Comparison of ENCODE assay signal across 22 cellular contexts in the genomic region with DNA sequence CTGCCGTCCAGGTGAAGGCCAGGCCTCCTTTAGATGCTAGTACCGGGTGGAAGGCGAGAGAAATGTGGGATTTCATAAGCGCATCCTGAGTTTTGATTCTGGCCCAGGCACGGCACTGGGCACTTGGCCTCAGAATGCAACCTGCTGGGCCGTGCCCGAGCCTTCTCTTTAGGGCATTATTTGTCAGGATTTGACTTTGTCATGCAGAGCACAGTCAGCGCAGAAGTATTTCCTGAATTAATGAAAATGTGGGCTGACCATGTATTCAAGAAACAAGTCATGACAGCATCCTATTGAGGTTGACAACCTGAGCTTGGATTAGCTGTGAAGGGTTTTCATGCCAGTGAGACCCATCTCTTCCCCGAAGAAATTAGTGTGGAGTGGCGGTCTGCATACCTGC. TPM values are rescaled to one million over a fixed set of nuclear protein-coding genes. Genes with fewer than 3 reads are reported as not detected.
A peak's percentile ranks its signal among the peaks of the same experiment; 100 is the strongest.
DNase-seq lines count a peak whose midpoint lies in the region; ATAC-seq and TF ChIP-seq lines count a peak whose summit lies in the region.
"Had no signal": no experiment of that assay in that cellular context is flagged by ENCODE, and none has a peak within 500 bp of the region (broad histone marks: within the 10 kb centered on the region; RNA-seq: fewer than 3 reads in every experiment).

No MANE protein-coding gene starts in this region.

- no peaks in the 10 kb centered on the region for H3K36me3 Mint-ChIP-seq in neural crest cell (ENCODE audit: low read depth)

- no peaks in the 10 kb centered on the region for H3K27me3 Mint-ChIP-seq in neural crest cell (ENCODE audit: low read depth)
- H3K27me3 Mint-ChIP-seq: activated naive CD8-positive, alpha-beta T cell treated with anti-CD3 and anti-CD28 coated beads, Interleukin-2, amount 10 ng/mL, durations not matched to agents 7 days and 5 days; T-helper 17 cell had no signal

- peaks cover 8% of the 10 kb centered on the region for H3K4me1 Mint-ChIP-seq in neural crest cell
- H3K4me1 Mint-ChIP-seq: activated naive CD8-positive, alpha-beta T cell treated with anti-CD3 and anti-CD28 coated beads, Interleukin-2, amount 10 ng/mL, durations not matched to agents 7 days and 5 days; immature natural killer cell; T-helper 17 cell had no signal

- TF ChIP-seq CTCF in neural crest cell (conservative IDR thresholded peaks at IDR 0.05) = no peak

- no peaks in the 10 kb centered on the region for H3K9me2 ChIP-seq in GM23248 (ENCODE audit: insufficient read depth)

- peak; percentile 12; the same call in 2 of the 3 replicates for ATAC-seq in SK-N-SH treated with all-trans-retinoic acid at 6 μM for 48 hours
- no peak for ATAC-seq in HG02798 (IDR thresholded peaks at IDR 0.05; ENCODE audit: poor library complexity, unreplicated experiment)
- ATAC-seq: T-helper 17 cell had no signal

- 72 to 78% methylated on average over 10 of the region's 10 CpGs for WGBS in GM23248 (ENCODE audit: low coverage in 1 of 2, low lambda C conversion rate in 2 of 2, missing lambda C conversion rate in 2 of 2), 2 experiments

- H3K4me3 ChIP-seq in GM23248 = no peak overlapping the region
- H3K4me3 ChIP-seq: skin epidermis, uterus had no signal

- no peak overlapping the region for H3K9ac ChIP-seq in GM23248

- no peak overlapping the region for H3K4me3 Mint-ChIP-seq in neural crest cell
- H3K4me3 Mint-ChIP-seq: activated naive CD8-positive, alpha-beta T cell treated with anti-CD3 and anti-CD28 coated beads, Interleukin-2, amount 10 ng/mL, durations not matched to agents 7 days and 5 days; immature natural killer cell; T-helper 17 cell had no signal

- in situ Hi-C loops in GM23248 (cut with MboI) = no loop called here

- no peak overlapping the region for H3K4me2 ChIP-seq in GM23248 (ENCODE audit: unreplicated experiment)

- no peaks in the 10 kb centered on the region for H3K9me3 ChIP-seq in GM23248 (ENCODE audit: low read depth)
- H3K9me3 ChIP-seq: uterus had no signal

- peak; percentile 38 for DNase-seq in GM23248
- peak; percentile 63 for DNase-seq in dermis blood vessel endothelial cell
- DNase-seq in neural crest cell (ENCODE audit: low read depth, low spot score) = no peak
- no peak for DNase-seq in amniotic stem cell (lab: John Stamatoyannopoulos, UW)
- DNase-seq in globus pallidus (ENCODE audit: low spot score) = no peak
- no peak for DNase-seq in activated CD4-positive, alpha-beta T cell treated with anti-CD3 and anti-CD28 coated beads, Interleukin-2, amount 50 U/mL, for 48 hours
- DNase-seq: activated CD8-positive, alpha-beta memory T cell treated with anti-CD3 and anti-CD28 coated beads, Interleukin-2, amount 50 U/mL, for 48 hours; activated naive CD8-positive, alpha-beta T cell treated with anti-CD3 and anti-CD28 coated beads, Interleukin-2, amount 10 ng/mL, durations not matched to agents 7 days and 5 days; cortex of kidney; immature natural killer cell; NCI-H1092 treated with DMSO at 0.1 percent for 48 hours; NCI-H2107; NCI-H510A; stimulated activated CD4-positive, alpha-beta T cell treated with anti-CD3 and anti-CD28 coated beads, Interleukin-1b, Interleukin-23, amount 100 ng/mL, for 48 hours; T-helper 17 cell; uterus had no signal

- no peaks in the 10 kb centered on the region for H3K27me3 ChIP-seq in GM23248 (replicated peaks; ENCODE audit: insufficient read depth)
- H3K27me3 ChIP-seq: uterus had no signal

- H3F3A ChIP-seq in GM23248 (ENCODE audit: insufficient read depth) = no peaks in the 10 kb centered on the region

- H3K9me3 Mint-ChIP-seq in neural crest cell = no peaks in the 10 kb centered on the region
- H3K9me3 Mint-ChIP-seq: activated naive CD8-positive, alpha-beta T cell treated with anti-CD3 and anti-CD28 coated beads, Interleukin-2, amount 10 ng/mL, durations not matched to agents 7 days and 5 days; activated T-helper 2 cell treated with anti-CD3 and anti-CD28 coated beads, Interferon-gamma antibody, Interleukin-2, Interleukin-4, amounts not matched to agents 10 μg/mL and 5 μg/mL and 100 μg/mL, durations not matched to agents 14 hours and 24 hours and 36 hours; immature natural killer cell had no signal

- no peaks in the 10 kb centered on the region for H4K20me1 ChIP-seq in GM23248 (ENCODE audit: insufficient read depth)

- no peak overlapping the region for H3K27ac ChIP-seq in GM23248
- H3K27ac ChIP-seq: C4-2B, skin epidermis, uterus, VCaP had no signal

- H3K79me2 ChIP-seq in GM23248 (ENCODE audit: insufficient read depth) = no peaks in the 10 kb centered on the region

- H2AFZ ChIP-seq in GM23248 = no peak overlapping the region

- H3K36me3 ChIP-seq in GM23248 (ENCODE audit: low read depth) = no peaks in the 10 kb centered on the region
- H3K36me3 ChIP-seq: uterus had no signal

- H3K4me1 ChIP-seq in GM23248 (ENCODE audit: insufficient read depth) = 0 out of 2 replicates have a peak, but pooled peaks cover 4% of the 10 kb centered on the region

- H3K27ac Mint-ChIP-seq in neural crest cell (ENCODE audit: unreplicated experiment) = peak overlapping the region; percentile 84
- H3K27ac Mint-ChIP-seq: activated naive CD8-positive, alpha-beta T cell treated with anti-CD3 and anti-CD28 coated beads, Interleukin-2, amount 10 ng/mL, durations not matched to agents 7 days and 5 days; activated T-helper 2 cell treated with anti-CD3 and anti-CD28 coated beads, Interferon-gamma antibody, Interleukin-2, Interleukin-4, amounts not matched to agents 10 μg/mL and 5 μg/mL and 100 μg/mL, durations not matched to agents 14 hours and 24 hours and 36 hours; T-helper 17 cell had no signal

TF ChIP-seq in SK-N-SH treated with all-trans-retinoic acid at 6 μM for 48 hours, 23 proteins besides CTCF, POLR2A, EP300 and RAD21:
- no peak for TF ChIP-seq RARB (CRISPR knock-in tag; IDR thresholded peaks at IDR 0.05)
- TF ChIP-seq ZNF8 (CRISPR knock-in tag; IDR thresholded peaks at IDR 0.05) = no peak
- TF ChIP-seq ESRRG (CRISPR knock-in tag; IDR thresholded peaks at IDR 0.05) = no peak
- no peak for TF ChIP-seq OSR1 (CRISPR knock-in tag; IDR thresholded peaks at IDR 0.05)
- TF ChIP-seq, protein P1, sequence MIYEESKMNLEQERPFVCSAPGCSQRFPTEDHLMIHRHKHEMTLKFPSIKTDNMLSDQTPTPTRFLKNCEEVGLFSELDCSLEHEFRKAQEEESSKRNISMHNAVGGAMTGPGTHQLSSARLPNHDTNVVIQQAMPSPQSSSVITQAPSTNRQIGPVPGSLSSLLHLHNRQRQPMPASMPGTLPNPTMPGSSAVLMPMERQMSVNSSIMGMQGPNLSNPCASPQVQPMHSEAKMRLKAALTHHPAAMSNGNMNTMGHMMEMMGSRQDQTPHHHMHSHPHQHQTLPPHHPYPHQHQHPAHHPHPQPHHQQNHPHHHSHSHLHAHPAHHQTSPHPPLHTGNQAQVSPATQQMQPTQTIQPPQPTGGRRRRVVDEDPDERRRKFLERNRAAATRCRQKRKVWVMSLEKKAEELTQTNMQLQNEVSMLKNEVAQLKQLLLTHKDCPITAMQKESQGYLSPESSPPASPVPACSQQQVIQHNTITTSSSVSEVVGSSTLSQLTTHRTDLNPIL (CRISPR knock-in tag; IDR thresholded peaks at IDR 0.05; ENCODE audit: low read depth) = no peak
- no peak for TF ChIP-seq SNAI2 (CRISPR knock-in tag; IDR thresholded peaks at IDR 0.05)
- TF ChIP-seq, protein P2, sequence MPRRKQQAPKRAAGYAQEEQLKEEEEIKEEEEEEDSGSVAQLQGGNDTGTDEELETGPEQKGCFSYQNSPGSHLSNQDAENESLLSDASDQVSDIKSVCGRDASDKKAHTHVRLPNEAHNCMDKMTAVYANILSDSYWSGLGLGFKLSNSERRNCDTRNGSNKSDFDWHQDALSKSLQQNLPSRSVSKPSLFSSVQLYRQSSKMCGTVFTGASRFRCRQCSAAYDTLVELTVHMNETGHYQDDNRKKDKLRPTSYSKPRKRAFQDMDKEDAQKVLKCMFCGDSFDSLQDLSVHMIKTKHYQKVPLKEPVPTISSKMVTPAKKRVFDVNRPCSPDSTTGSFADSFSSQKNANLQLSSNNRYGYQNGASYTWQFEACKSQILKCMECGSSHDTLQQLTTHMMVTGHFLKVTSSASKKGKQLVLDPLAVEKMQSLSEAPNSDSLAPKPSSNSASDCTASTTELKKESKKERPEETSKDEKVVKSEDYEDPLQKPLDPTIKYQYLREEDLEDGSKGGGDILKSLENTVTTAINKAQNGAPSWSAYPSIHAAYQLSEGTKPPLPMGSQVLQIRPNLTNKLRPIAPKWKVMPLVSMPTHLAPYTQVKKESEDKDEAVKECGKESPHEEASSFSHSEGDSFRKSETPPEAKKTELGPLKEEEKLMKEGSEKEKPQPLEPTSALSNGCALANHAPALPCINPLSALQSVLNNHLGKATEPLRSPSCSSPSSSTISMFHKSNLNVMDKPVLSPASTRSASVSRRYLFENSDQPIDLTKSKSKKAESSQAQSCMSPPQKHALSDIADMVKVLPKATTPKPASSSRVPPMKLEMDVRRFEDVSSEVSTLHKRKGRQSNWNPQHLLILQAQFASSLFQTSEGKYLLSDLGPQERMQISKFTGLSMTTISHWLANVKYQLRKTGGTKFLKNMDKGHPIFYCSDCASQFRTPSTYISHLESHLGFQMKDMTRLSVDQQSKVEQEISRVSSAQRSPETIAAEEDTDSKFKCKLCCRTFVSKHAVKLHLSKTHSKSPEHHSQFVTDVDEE (CRISPR knock-in tag; IDR thresholded peaks at IDR 0.05) = no peak
- TF ChIP-seq ZFP30 (CRISPR knock-in tag; IDR thresholded peaks at IDR 0.05) = no peak
- TF ChIP-seq ISL1 (CRISPR knock-in tag; IDR thresholded peaks at IDR 0.05) = no peak

RNA-seq across cellular contexts. Expression of a gene that starts 34.4 kb away (rescaled TPM):
- total RNA-seq in GM23248 (2014; rRNA removed; shearing (Covaris generic)) = 59.6 and 61.9 TPM in 2 replicates
- polyA plus RNA-seq in GM23248 (2016; fragmentation: Nextera tagmentation; extraction: Ambion mirVana) = 37.5 and 40.1 TPM in 2 replicates
- total RNA-seq in dermis blood vessel endothelial cell = 72.0 and 86.2 TPM in 2 replicates
- 54.3 and 58.5 TPM in 2 replicates for total RNA-seq in neural crest cell

RNA-seq across cellular contexts. Expression of a gene that starts 53.2 kb away (rescaled TPM):
- 30.0 and 37.8 TPM in 2 replicates for total RNA-seq in GM23248 (2014; rRNA removed; shearing (Covaris generic))
- polyA plus RNA-seq in GM23248 (2016; fragmentation: Nextera tagmentation; extraction: Ambion mirVana) = 28.7 and 32.6 TPM in 2 replicates
- 12.9 and 13.5 TPM in 2 replicates for total RNA-seq in dermis blood vessel endothelial cell
- 23.9 and 25.1 TPM in 2 replicates for total RNA-seq in neural crest cell

Comparison
In these comparisons a context has a peak if more than half of its experiments do, and no peak if none do; other contexts are left out.
1. DNase-seq: peak in GM23248 (single experiment) and dermis blood vessel endothelial cell (single experiment); none in neural crest cell (single experiment), amniotic stem cell (single experiment), globus pallidus (single experiment) and activated CD4-positive, alpha-beta T cell treated with anti-CD3 and anti-CD28 coated beads, Interleukin-2, amount 50 U/mL, for 48 hours (0 of 2).